Comparison of ENCODE assay signal across 8 cellular contexts in the genomic region with DNA sequence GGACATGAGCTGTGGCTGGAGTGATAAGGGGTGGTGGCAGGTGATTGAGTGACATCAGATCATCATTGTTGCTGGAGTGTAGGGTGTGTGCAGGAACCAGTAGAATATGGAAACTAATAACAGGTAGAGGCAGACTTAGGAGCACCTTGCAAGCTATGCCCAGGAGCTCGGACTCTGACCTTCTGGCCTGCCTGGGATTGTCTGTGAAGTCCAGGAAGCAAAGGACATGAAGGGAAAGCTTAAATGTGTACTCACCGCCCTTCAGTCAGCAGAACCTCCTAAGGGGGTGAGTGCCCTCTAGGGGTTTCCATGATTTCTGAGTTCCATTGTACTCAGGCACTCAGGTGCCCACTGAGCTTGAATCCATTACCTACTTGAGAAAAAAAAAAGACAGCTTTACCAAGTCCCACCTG.
DNase-seq lines count a peak whose midpoint lies in the region; ATAC-seq and TF ChIP-seq lines count a peak whose summit lies in the region.

No MANE protein-coding gene starts in this region.

- no peaks in the 10 kb centered on the region; the same call in 1 of the 2 replicates for H3K9me3 ChIP-seq in MG63
- H3K9me3 ChIP-seq in ascending aorta, result no peaks in the 10 kb centered on the region
- H3K9me3 ChIP-seq in MM.1S (replicated peaks; ENCODE audit: insufficient read depth, low read length), result no peaks in the 10 kb centered on the region

- H2AFZ ChIP-seq in MM.1S (ENCODE audit: low read length), result no peak overlapping the region

- H3K4me2 ChIP-seq in MM.1S (ENCODE audit: low read depth, low read length), result no peak overlapping the region

- H3K9ac ChIP-seq in MM.1S (ENCODE audit: low read length), result no peak overlapping the region

- peaks cover 1% of the 10 kb centered on the region for H3K27me3 Mint-ChIP-seq in activated T-helper 2 cell treated with anti-CD3 and anti-CD28 coated beads, Interferon-gamma antibody, Interleukin-2, Interleukin-4, amounts not matched to agents 10 μg/mL and 5 μg/mL and 100 μg/mL, durations not matched to agents 14 hours and 24 hours and 36 hours (ENCODE audit: low read depth)

- H3K4me3 ChIP-seq in MG63 (no peak overlapping the region), ascending aorta (no peak overlapping the region), MM.1S (ENCODE audit: low read length) (no peak overlapping the region)

- H3K36me3 ChIP-seq in MG63 (peaks cover 91% of the 10 kb centered on the region), ascending aorta (peaks cover 3 to 25% of the 10 kb centered on the region in 2 donors), MM.1S (replicated peaks; ENCODE audit: insufficient read depth, low read length) (no peaks in the 10 kb centered on the region)

- no peaks in the 10 kb centered on the region for H3K9me3 Mint-ChIP-seq in activated T-helper 2 cell treated with anti-CD3 and anti-CD28 coated beads, Interferon-gamma antibody, Interleukin-2, Interleukin-4, amounts not matched to agents 10 μg/mL and 5 μg/mL and 100 μg/mL, durations not matched to agents 14 hours and 24 hours and 36 hours

- DNase-seq in MG63, result peak; percentile 26
- no peak for DNase-seq in ascending aorta (ENCODE audit: low spot score in 2 of 2)
- peak; percentile 38 for DNase-seq in kidney glomerular epithelial cell (lab: John Stamatoyannopoulos, UW)
- no peak for DNase-seq in MM.1S
- DNase-seq in NCI-H1930 (lab: John Stamatoyannopoulos, UW), result no peak
- DNase-seq in activated T-helper 2 cell treated with anti-CD3 and anti-CD28 coated beads, Interferon-gamma antibody, Interleukin-2, Interleukin-4, amounts not matched to agents 10 μg/mL and 5 μg/mL and 100 μg/mL, durations not matched to agents 14 hours and 24 hours and 36 hours (ENCODE audit: low spot score), result no peak

- intact Hi-C loops in ascending aorta (cut with DNase I), result loop anchor here (5.0 kb wide), 1 partner anchor 102 kb away; the partner anchor contains the start of gene CRIM1
- intact Hi-C loops in activated T-helper 2 cell treated with anti-CD3 and anti-CD28 coated beads, Interferon-gamma antibody, Interleukin-2, Interleukin-4, amounts not matched to agents 10 μg/mL and 5 μg/mL and 100 μg/mL, durations not matched to agents 14 hours and 24 hours and 36 hours (cut with micrococcal nuclease), result loop anchor here (2.0 kb wide), 1 partner anchor 103 kb away; no protein-coding TSS in a partner anchor

- H3K4me3 Mint-ChIP-seq in activated T-helper 2 cell treated with anti-CD3 and anti-CD28 coated beads, Interferon-gamma antibody, Interleukin-2, Interleukin-4, amounts not matched to agents 10 μg/mL and 5 μg/mL and 100 μg/mL, durations not matched to agents 14 hours and 24 hours and 36 hours (ENCODE audit: low read depth), result no peak overlapping the region

- no peak for ATAC-seq in HG03565 (IDR thresholded peaks at IDR 0.05; ENCODE audit: unreplicated experiment)

- no peaks in the 10 kb centered on the region for H3K79me2 ChIP-seq in MM.1S (ENCODE audit: low read length)

- H3K4me1 Mint-ChIP-seq in activated T-helper 2 cell treated with anti-CD3 and anti-CD28 coated beads, Interferon-gamma antibody, Interleukin-2, Interleukin-4, amounts not matched to agents 10 μg/mL and 5 μg/mL and 100 μg/mL, durations not matched to agents 14 hours and 24 hours and 36 hours (ENCODE audit: low read depth), result peaks cover 1% of the 10 kb centered on the region

- no peaks in the 10 kb centered on the region for H3F3A ChIP-seq in MM.1S (ENCODE audit: insufficient read depth, low read length)

- H3K27ac Mint-ChIP-seq in activated T-helper 2 cell treated with anti-CD3 and anti-CD28 coated beads, Interferon-gamma antibody, Interleukin-2, Interleukin-4, amounts not matched to agents 10 μg/mL and 5 μg/mL and 100 μg/mL, durations not matched to agents 14 hours and 24 hours and 36 hours, result no peak overlapping the region

- H3K27ac ChIP-seq in C4-2B, result no peak overlapping the region
- peak overlapping the region; percentile 77 to 78 for H3K27ac ChIP-seq in ascending aorta
- no peak overlapping the region for H3K27ac ChIP-seq in MM.1S (ENCODE audit: low read length)

- H3K27me3 ChIP-seq in MG63 (no peaks in the 10 kb centered on the region), ascending aorta (no peaks in the 10 kb centered on the region), MM.1S (replicated peaks; ENCODE audit: insufficient read depth, low read length) (no peaks in the 10 kb centered on the region)

- H3K4me1 ChIP-seq in ascending aorta (peaks cover 14 to 70% of the 10 kb centered on the region in 2 donors), MM.1S (ENCODE audit: low read length) (peaks cover 4% of the 10 kb centered on the region; the same call in 1 of the 2 replicates)

- H3K9me2 ChIP-seq in MM.1S (replicated peaks; ENCODE audit: insufficient read depth, low read length), result no peaks in the 10 kb centered on the region

- no peaks in the 10 kb centered on the region for H3K36me3 Mint-ChIP-seq in activated T-helper 2 cell treated with anti-CD3 and anti-CD28 coated beads, Interferon-gamma antibody, Interleukin-2, Interleukin-4, amounts not matched to agents 10 μg/mL and 5 μg/mL and 100 μg/mL, durations not matched to agents 14 hours and 24 hours and 36 hours (ENCODE audit: low read depth)

- TF ChIP-seq CTCF in C4-2B (conservative IDR thresholded peaks at IDR 0.05) (peak; percentile 57), ascending aorta (IDR thresholded peaks at IDR 0.05) (peak; percentile 21 to 63 (median 29)), MM.1S (IDR thresholded peaks at IDR 0.05; ENCODE audit: low read length) (no peak)

- H4K20me1 ChIP-seq in MM.1S (ENCODE audit: insufficient read depth, low read length), result no peaks in the 10 kb centered on the region

Comparison
In these comparisons a context has a peak if more than half of its experiments do, and no peak if none do; other contexts are left out.
1. H3K27ac ChIP-seq: peak in ascending aorta (2 of 2); none in C4-2B (single experiment) and MM.1S (single experiment).
2. DNase-seq: peak in MG63 (single experiment) and kidney glomerular epithelial cell (single experiment); none in ascending aorta (0 of 2), MM.1S (single experiment), NCI-H1930 (0 of 2) and activated T-helper 2 cell treated with anti-CD3 and anti-CD28 coated beads, Interferon-gamma antibody, Interleukin-2, Interleukin-4, amounts not matched to agents 10 μg/mL and 5 μg/mL and 100 μg/mL, durations not matched to agents 14 hours and 24 hours and 36 hours (single experiment).